8 cellular contexts compared by ENCODE assay signal in the genomic region with DNA sequence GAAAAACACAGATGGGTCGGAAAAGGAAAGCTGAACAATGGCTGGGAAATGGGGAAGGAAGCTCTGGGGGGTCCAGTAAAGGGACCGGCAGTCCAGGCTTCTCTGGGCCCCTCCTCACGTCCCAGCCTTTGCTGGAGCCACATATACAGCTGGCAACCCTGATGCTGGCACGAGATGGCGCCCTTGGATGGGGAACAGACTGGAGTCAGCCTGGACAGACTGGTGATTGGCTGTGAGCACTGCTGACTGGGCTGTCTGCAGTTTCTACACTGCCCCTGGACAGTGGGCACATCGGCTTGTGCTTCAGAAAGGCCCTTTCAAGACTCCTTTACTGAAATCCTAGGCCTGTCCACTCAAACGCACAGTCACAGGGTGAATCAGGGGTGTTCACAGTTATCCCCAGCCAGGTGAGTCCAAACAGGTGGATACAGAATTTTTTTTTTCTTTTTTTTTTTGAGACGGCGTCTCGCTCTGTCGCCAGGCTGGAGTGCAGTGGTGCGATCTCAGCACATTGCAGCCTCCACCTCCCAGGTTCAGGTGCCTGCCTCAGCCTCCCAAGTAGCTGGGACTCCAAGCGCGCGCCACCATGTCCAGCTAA. TPM values are rescaled to one million over a fixed set of nuclear protein-coding genes. Genes with fewer than 3 reads are reported as not detected.
DNase-seq lines count a peak whose midpoint lies in the region; ATAC-seq and TF ChIP-seq lines count a peak whose summit lies in the region.

No MANE protein-coding gene starts in this region.

- no peak overlapping the region for H3K27ac ChIP-seq in fibroblast of lung (ENCODE audit: insufficient read depth, low read length)

- no peaks in the 10 kb centered on the region for H3K36me3 Mint-ChIP-seq in natural killer cell treated with Interleukin-12 subunit alpha and Interleukin-12 subunit beta and Interleukin-15 and Interleukin-18, amount 100 ng/mL, for 72 hours

- H3K9ac ChIP-seq in fibroblast of lung (ENCODE audit: insufficient read depth, low read length), result no peak overlapping the region

- H3K4me1 ChIP-seq in fibroblast of lung (ENCODE audit: control insufficient read depth, extremely low read depth, insufficient read depth, low read length), result peaks cover 4% of the 10 kb centered on the region

- H3K36me3 ChIP-seq in fibroblast of lung (ENCODE audit: control insufficient read depth, insufficient read depth, low read length), result no peaks in the 10 kb centered on the region

- no peaks in the 10 kb centered on the region for H3K9me3 Mint-ChIP-seq in natural killer cell treated with Interleukin-12 subunit alpha and Interleukin-12 subunit beta and Interleukin-15 and Interleukin-18, amount 100 ng/mL, for 72 hours

- H3K27ac Mint-ChIP-seq in natural killer cell treated with Interleukin-12 subunit alpha and Interleukin-12 subunit beta and Interleukin-15 and Interleukin-18, amount 100 ng/mL, for 72 hours, result no peak overlapping the region

- H4K20me1 ChIP-seq in fibroblast of lung (ENCODE audit: control insufficient read depth, extremely low read depth, insufficient read depth, low read length), result no peaks in the 10 kb centered on the region

- H3K4me1 Mint-ChIP-seq in natural killer cell treated with Interleukin-12 subunit alpha and Interleukin-12 subunit beta and Interleukin-15 and Interleukin-18, amount 100 ng/mL, for 72 hours (ENCODE audit: low read depth in 2 of 2), result no peaks in the 10 kb centered on the region

- peaks cover 21 to 23% of the 10 kb centered on the region in 2 donors for H3K27me3 Mint-ChIP-seq in natural killer cell treated with Interleukin-12 subunit alpha and Interleukin-12 subunit beta and Interleukin-15 and Interleukin-18, amount 100 ng/mL, for 72 hours

- peak; percentile 74 for DNase-seq in COR-L47 (lab: John Stamatoyannopoulos, UW)
- peak; percentile 76 for DNase-seq in HuH-7.5 (ENCODE audit: low spot score)
- peak; percentile 52 for DNase-seq in NOMO-1 treated with dmso at 0.1 percent for 144 hours (lab: John Stamatoyannopoulos, UW; ENCODE audit: unreplicated experiment)
- DNase-seq in activated T-cell treated with anti-CD3 and anti-CD28 coated beads for 4 hours, result peak; percentile 11
- peak; percentile 62 to 76 for DNase-seq in fibroblast of lung (ENCODE audit: low read depth in 2 of 2)
- DNase-seq in natural killer cell treated with Interleukin-12 subunit alpha and Interleukin-12 subunit beta and Interleukin-15 and Interleukin-18, amount 100 ng/mL, for 72 hours (ENCODE audit: low spot score), result no peak
- DNase-seq in stromal cell of bone marrow (ENCODE audit: low read depth), result peak; percentile 60

- peak; percentile 67 to 90 for TF ChIP-seq CTCF in fibroblast of lung (conservative IDR thresholded peaks at IDR 0.05 in 1 of 2, IDR thresholded peaks at IDR 0.05 in 1 of 2; ENCODE audit: low read depth in 1 of 2, low read length in 2 of 2)

- H3K79me2 ChIP-seq in fibroblast of lung (ENCODE audit: control insufficient read depth, insufficient read depth, low read length), result no peaks in the 10 kb centered on the region

- ATAC-seq in natural killer cell treated with Interleukin-12 subunit alpha and Interleukin-12 subunit beta and Interleukin-15 and Interleukin-18, amount 100 ng/mL, for 72 hours, result peak; percentile 63 to 78
- ATAC-seq in HG02798 (IDR thresholded peaks at IDR 0.05; ENCODE audit: poor library complexity, unreplicated experiment), result no peak

- no peak overlapping the region for H3K4me3 Mint-ChIP-seq in natural killer cell treated with Interleukin-12 subunit alpha and Interleukin-12 subunit beta and Interleukin-15 and Interleukin-18, amount 100 ng/mL, for 72 hours

- H2AFZ ChIP-seq in fibroblast of lung (ENCODE audit: low read length), result no peak overlapping the region

- H3K27me3 ChIP-seq in fibroblast of lung (ENCODE audit: control insufficient read depth, insufficient read depth, low read length), result peaks cover 10% of the 10 kb centered on the region

- no peaks in the 10 kb centered on the region for H3K9me3 ChIP-seq in fibroblast of lung (ENCODE audit: control insufficient read depth, insufficient read depth, low read depth, low read length)

- H3K4me3 ChIP-seq in fibroblast of lung (replicated peaks in 1 of 4; ENCODE audit: control extremely low read depth in 1 of 4, insufficient read depth in 1 of 4, low read depth in 3 of 4, low read length in 4 of 4), result no peak overlapping the region

- H3K4me2 ChIP-seq in fibroblast of lung (ENCODE audit: extremely low read depth, insufficient read depth, low read length), result no peak overlapping the region

RNA-seq across cellular contexts. Expression of a gene that starts 31.1 kb away (rescaled TPM):
- 9.5 and 12.4 TPM in 2 replicates for total RNA-seq in fibroblast of lung
- 3.4 and 3.5 TPM in 2 replicates for polyA plus RNA-seq in fibroblast of lung
- 4.3 and 4.6 TPM in 2 replicates for polyA plus RNA-seq in fibroblast of lung (2012)
- polyA minus RNA-seq in fibroblast of lung (ENCODE audit: low replicate concordance), result 12.4 and 21.2 TPM in 2 replicates
- 10 to 100 TPM; 26.3 to 33.9 TPM for total RNA-seq in natural killer cell treated with Interleukin-12 subunit alpha and Interleukin-12 subunit beta and Interleukin-15 and Interleukin-18, amount 100 ng/mL, for 72 hours
